In genomic region chr7:105876091-105876963, GRCh38 we compare ENCODE assay signal across 8 cellular contexts. TPM values are rescaled to one million over a fixed set of nuclear protein-coding genes. Genes with fewer than 3 reads are reported as not detected.
DNase-seq lines count a peak whose midpoint lies in the region; ATAC-seq and TF ChIP-seq lines count a peak whose summit lies in the region.

A gene with protein sequence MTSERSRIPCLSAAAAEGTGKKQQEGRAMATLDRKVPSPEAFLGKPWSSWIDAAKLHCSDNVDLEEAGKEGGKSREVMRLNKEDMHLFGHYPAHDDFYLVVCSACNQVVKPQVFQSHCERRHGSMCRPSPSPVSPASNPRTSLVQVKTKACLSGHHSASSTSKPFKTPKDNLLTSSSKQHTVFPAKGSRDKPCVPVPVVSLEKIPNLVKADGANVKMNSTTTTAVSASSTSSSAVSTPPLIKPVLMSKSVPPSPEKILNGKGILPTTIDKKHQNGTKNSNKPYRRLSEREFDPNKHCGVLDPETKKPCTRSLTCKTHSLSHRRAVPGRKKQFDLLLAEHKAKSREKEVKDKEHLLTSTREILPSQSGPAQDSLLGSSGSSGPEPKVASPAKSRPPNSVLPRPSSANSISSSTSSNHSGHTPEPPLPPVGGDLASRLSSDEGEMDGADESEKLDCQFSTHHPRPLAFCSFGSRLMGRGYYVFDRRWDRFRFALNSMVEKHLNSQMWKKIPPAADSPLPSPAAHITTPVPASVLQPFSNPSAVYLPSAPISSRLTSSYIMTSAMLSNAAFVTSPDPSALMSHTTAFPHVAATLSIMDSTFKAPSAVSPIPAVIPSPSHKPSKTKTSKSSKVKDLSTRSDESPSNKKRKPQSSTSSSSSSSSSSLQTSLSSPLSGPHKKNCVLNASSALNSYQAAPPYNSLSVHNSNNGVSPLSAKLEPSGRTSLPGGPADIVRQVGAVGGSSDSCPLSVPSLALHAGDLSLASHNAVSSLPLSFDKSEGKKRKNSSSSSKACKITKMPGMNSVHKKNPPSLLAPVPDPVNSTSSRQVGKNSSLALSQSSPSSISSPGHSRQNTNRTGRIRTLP (minus strand): TSS chr7:105876599. CDS start chr7:105876558, 41 bp downstream.

- POLR2A ChIA-PET in HEK293 (lab: Yijun Ruan, JAX), result no interaction called here

- H3K9me3 Mint-ChIP-seq in activated naive CD4-positive, alpha-beta T cell treated with anti-CD3 and anti-CD28 coated beads, Interleukin-2, amount 50 U/mL, for 24 hours, result no peaks in the 10 kb centered on the region

- DNase-seq in DMS79 treated with DMSO at 0.1 percent for 48 hours (lab: John Stamatoyannopoulos, UW) (peak; percentile 92), NCI-H1105 (lab: John Stamatoyannopoulos, UW) (peak; percentile 89), glomerular visceral epithelial cell (ENCODE audit: extremely low spot score) (peak; percentile 95), occipital lobe (lab: John Stamatoyannopoulos, UW) (peak; percentile 96), superior temporal gyrus (ENCODE audit: extremely low spot score) (peak; percentile 93)

- peaks cover 5% of the 10 kb centered on the region for H3K4me1 ChIP-seq in HEK293 (ENCODE audit: control insufficient read depth, insufficient read depth, low read length)

- peaks cover 9% of the 10 kb centered on the region for H3K36me3 Mint-ChIP-seq in activated naive CD4-positive, alpha-beta T cell treated with anti-CD3 and anti-CD28 coated beads, Interleukin-2, amount 50 U/mL, for 24 hours

- no peaks in the 10 kb centered on the region for H3K27me3 Mint-ChIP-seq in activated naive CD4-positive, alpha-beta T cell treated with anti-CD3 and anti-CD28 coated beads, Interleukin-2, amount 50 U/mL, for 24 hours

- no peaks in the 10 kb centered on the region for H3K9me3 ChIP-seq in HEK293 (ENCODE audit: control insufficient read depth, insufficient read depth, low read depth, low read length)

- peak; percentile 84 for ATAC-seq in SK-N-SH treated with all-trans-retinoic acid at 6 μM for 48 hours

- CTCF ChIA-PET in HEK293 (lab: Yijun Ruan, JAX), result interaction anchor here (0.7 to 4.2 kb wide), 8 partner anchors 8 to 857 kb away, joined by 3 to 19 read pairs (median 4); no protein-coding TSS in a partner anchor

- no peak for TF ChIP-seq CTCF in HEK293 (tag by site-specific recombination; IDR thresholded peaks at IDR 0.05)

- H3K4me1 Mint-ChIP-seq in activated naive CD4-positive, alpha-beta T cell treated with anti-CD3 and anti-CD28 coated beads, Interleukin-2, amount 50 U/mL, for 24 hours, result peaks cover 75% of the 10 kb centered on the region

- H3K27ac Mint-ChIP-seq in activated naive CD4-positive, alpha-beta T cell treated with anti-CD3 and anti-CD28 coated beads, Interleukin-2, amount 50 U/mL, for 24 hours, result peak within 1 kb of the TSS; percentile 96

- peak within 1 kb of the TSS; percentile 62 for H3K27ac ChIP-seq in HEK293 (ENCODE audit: extremely low read depth, low read depth, low read length)

- no peaks in the 10 kb centered on the region for H3K36me3 ChIP-seq in HEK293 (ENCODE audit: control insufficient read depth in 2 of 2, insufficient read depth in 1 of 2, low read length in 2 of 2)

- peak within 1 kb of the TSS; percentile 89 for H3K4me3 ChIP-seq in HEK293 (ENCODE audit: low read depth, low read length)

- H3K4me3 Mint-ChIP-seq in activated naive CD4-positive, alpha-beta T cell treated with anti-CD3 and anti-CD28 coated beads, Interleukin-2, amount 50 U/mL, for 24 hours, result peak within 1 kb of the TSS; percentile 98

TF ChIP-seq in HEK293, 187 proteins besides CTCF, POLR2A, EP300 and RAD21 (continues in another document):
- TF ChIP-seq ZNF747 (tag by site-specific recombination; IDR thresholded peaks at IDR 0.05) (no peak), TRIM28 (IDR thresholded peaks at IDR 0.05; ENCODE audit: borderline replicate concordance, low read length) (no peak), ZNF621 (tag by site-specific recombination; IDR thresholded peaks at IDR 0.05) (no peak), ZNF138 (tag by site-specific recombination; IDR thresholded peaks at IDR 0.05; ENCODE audit: borderline replicate concordance) (no peak), ZNF292 (tag by site-specific recombination; IDR thresholded peaks at IDR 0.05; ENCODE audit: borderline replicate concordance, low read depth) (no peak)
- TF ChIP-seq, protein P1, sequence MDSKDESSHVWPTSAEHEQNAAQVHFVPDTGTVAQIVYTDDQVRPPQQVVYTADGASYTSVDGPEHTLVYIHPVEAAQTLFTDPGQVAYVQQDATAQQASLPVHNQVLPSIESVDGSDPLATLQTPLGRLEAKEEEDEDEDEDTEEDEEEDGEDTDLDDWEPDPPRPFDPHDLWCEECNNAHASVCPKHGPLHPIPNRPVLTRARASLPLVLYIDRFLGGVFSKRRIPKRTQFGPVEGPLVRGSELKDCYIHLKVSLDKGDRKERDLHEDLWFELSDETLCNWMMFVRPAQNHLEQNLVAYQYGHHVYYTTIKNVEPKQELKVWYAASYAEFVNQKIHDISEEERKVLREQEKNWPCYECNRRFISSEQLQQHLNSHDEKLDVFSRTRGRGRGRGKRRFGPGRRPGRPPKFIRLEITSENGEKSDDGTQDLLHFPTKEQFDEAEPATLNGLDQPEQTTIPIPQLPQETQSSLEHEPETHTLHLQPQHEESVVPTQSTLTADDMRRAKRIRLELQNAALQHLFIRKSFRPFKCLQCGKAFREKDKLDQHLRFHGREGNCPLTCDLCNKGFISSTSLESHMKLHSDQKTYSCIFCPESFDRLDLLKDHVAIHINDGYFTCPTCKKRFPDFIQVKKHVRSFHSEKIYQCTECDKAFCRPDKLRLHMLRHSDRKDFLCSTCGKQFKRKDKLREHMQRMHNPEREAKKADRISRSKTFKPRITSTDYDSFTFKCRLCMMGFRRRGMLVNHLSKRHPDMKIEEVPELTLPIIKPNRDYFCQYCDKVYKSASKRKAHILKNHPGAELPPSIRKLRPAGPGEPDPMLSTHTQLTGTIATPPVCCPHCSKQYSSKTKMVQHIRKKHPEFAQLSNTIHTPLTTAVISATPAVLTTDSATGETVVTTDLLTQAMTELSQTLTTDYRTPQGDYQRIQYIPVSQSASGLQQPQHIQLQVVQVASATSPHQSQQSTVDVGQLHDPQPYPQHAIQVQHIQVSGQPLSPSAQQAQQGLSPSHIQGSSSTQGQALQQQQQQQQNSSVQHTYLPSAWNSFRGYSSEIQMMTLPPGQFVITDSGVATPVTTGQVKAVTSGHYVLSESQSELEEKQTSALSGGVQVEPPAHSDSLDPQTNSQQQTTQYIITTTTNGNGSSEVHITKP (tag by site-specific recombination; IDR thresholded peaks at IDR 0.05), result peak; percentile 8; the same call in 1 of the 2 replicates

TF ChIP-seq in SK-N-SH treated with all-trans-retinoic acid at 6 μM for 48 hours, 23 proteins besides CTCF, POLR2A, EP300 and RAD21 (continues in another document):
- TF ChIP-seq, protein P2, sequence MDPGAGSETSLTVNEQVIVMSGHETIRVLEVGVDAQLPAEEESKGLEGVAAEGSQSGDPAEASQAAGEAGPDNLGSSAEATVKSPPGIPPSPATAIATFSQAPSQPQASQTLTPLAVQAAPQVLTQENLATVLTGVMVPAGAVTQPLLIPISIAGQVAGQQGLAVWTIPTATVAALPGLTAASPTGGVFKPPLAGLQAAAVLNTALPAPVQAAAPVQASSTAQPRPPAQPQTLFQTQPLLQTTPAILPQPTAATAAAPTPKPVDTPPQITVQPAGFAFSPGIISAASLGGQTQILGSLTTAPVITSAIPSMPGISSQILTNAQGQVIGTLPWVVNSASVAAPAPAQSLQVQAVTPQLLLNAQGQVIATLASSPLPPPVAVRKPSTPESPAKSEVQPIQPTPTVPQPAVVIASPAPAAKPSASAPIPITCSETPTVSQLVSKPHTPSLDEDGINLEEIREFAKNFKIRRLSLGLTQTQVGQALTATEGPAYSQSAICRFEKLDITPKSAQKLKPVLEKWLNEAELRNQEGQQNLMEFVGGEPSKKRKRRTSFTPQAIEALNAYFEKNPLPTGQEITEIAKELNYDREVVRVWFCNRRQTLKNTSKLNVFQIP (CRISPR knock-in tag; IDR thresholded peaks at IDR 0.05; ENCODE audit: borderline replicate concordance, low read depth), result no peak
- TF ChIP-seq ESRRG (CRISPR knock-in tag; IDR thresholded peaks at IDR 0.05), result no peak
- no peak for TF ChIP-seq TCF4 (CRISPR knock-in tag; IDR thresholded peaks at IDR 0.05; ENCODE audit: borderline replicate concordance)
- no peak for TF ChIP-seq PPARA (CRISPR knock-in tag; IDR thresholded peaks at IDR 0.05; ENCODE audit: borderline replicate concordance)
- TF ChIP-seq, protein P3, sequence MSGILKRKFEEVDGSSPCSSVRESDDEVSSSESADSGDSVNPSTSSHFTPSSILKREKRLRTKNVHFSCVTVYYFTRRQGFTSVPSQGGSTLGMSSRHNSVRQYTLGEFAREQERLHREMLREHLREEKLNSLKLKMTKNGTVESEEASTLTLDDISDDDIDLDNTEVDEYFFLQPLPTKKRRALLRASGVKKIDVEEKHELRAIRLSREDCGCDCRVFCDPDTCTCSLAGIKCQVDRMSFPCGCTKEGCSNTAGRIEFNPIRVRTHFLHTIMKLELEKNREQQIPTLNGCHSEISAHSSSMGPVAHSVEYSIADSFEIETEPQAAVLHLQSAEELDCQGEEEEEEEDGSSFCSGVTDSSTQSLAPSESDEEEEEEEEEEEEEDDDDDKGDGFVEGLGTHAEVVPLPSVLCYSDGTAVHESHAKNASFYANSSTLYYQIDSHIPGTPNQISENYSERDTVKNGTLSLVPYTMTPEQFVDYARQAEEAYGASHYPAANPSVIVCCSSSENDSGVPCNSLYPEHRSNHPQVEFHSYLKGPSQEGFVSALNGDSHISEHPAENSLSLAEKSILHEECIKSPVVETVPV (CRISPR knock-in tag; IDR thresholded peaks at IDR 0.05), result no peak
- TF ChIP-seq ISL1 (CRISPR knock-in tag; IDR thresholded peaks at IDR 0.05), result no peak
- TF ChIP-seq TOX (CRISPR knock-in tag; IDR thresholded peaks at IDR 0.05; ENCODE audit: borderline replicate concordance), result no peak
- no peak for TF ChIP-seq ZNF8 (CRISPR knock-in tag; IDR thresholded peaks at IDR 0.05)
- TF ChIP-seq SNAI2 (CRISPR knock-in tag; IDR thresholded peaks at IDR 0.05), result no peak
- TF ChIP-seq ZC3H10 (CRISPR knock-in tag; IDR thresholded peaks at IDR 0.05), result no peak
- no peak for TF ChIP-seq OSR1 (CRISPR knock-in tag; IDR thresholded peaks at IDR 0.05)
- TF ChIP-seq ZNF70 (CRISPR knock-in tag; IDR thresholded peaks at IDR 0.05), result no peak
- TF ChIP-seq ZFP30 (CRISPR knock-in tag; IDR thresholded peaks at IDR 0.05), result no peak

RNA-seq across cellular contexts. Expression of the gene that starts here (rescaled TPM):
- 12.3 TPM for total RNA-seq in occipital lobe

Comparison
In these comparisons a context has a peak if more than half of its experiments do, and no peak if none do; other contexts are left out.
1. Peak in every context shown above with its lines: DNase-seq, ATAC-seq, H3K4me3 ChIP-seq and H3K27ac ChIP-seq.